Comparison of ENCODE assay signal across 1 cellular context in the genomic region with DNA sequence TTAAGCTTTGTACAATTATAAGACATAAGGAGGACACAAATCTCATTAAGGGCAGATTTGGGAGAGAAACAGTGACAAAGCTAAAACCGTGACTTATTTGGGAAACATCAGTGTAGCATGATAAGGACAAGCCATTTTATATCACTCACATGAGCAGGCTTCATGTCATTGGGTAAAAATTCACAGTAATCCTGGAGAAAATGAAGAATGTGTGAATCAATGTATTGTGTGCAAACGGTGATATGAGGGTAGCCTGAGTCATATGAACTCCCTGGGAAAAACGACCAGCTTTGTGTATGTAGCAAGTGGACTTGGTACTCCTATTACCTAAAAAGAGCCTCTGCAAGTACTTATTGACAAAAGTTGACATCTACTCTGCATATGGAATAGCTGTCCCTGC.
TF ChIP-seq lines count a peak whose summit lies in the region.

No MANE protein-coding gene starts in this region.

TF ChIP-seq in HepG2, 621 proteins besides CTCF, POLR2A, EP300 and RAD21:
- TF ChIP-seq RARA (CRISPR knock-in tag; IDR thresholded peaks at IDR 0.05) (peak; percentile 22; the same call in 1 of the 2 replicates), ZNF460 (CRISPR knock-in tag; IDR thresholded peaks at IDR 0.05; ENCODE audit: borderline replicate concordance) (no peak), RXRA (CRISPR knock-in tag; IDR thresholded peaks at IDR 0.05) (no peak), FOXC1 (CRISPR knock-in tag; IDR thresholded peaks at IDR 0.05; ENCODE audit: borderline replicate concordance) (no peak), FOXA3 (CRISPR knock-in tag; IDR thresholded peaks at IDR 0.05) (0 out of 2 replicates have a peak, but pooled peaks have one; percentile 8), HBP1 (CRISPR knock-in tag; IDR thresholded peaks at IDR 0.05; ENCODE audit: low read depth) (no peak), ZNF576 (CRISPR knock-in tag; IDR thresholded peaks at IDR 0.05) (no peak), ZNF431 (CRISPR knock-in tag; IDR thresholded peaks at IDR 0.05; ENCODE audit: borderline replicate concordance, low read depth) (no peak), ISX (CRISPR knock-in tag; conservative IDR thresholded peaks at IDR 0.05) (no peak), ARID3A (IDR thresholded peaks at IDR 0.05; ENCODE audit: low read depth, low read length) (peak; percentile 22; the same call in 1 of the 2 replicates), SIX1 (CRISPR knock-in tag; IDR thresholded peaks at IDR 0.05; ENCODE audit: borderline replicate concordance) (no peak)
